1 cellular context compared by ENCODE assay signal in genomic region chr5:17216176-17216973, GRCh38.
TF ChIP-seq lines count a peak whose summit lies in the region.

No MANE protein-coding gene starts in this region.

TF ChIP-seq in H1, 55 proteins besides CTCF, POLR2A, EP300 and RAD21 (continued from another document):
- TF ChIP-seq, protein P1, sequence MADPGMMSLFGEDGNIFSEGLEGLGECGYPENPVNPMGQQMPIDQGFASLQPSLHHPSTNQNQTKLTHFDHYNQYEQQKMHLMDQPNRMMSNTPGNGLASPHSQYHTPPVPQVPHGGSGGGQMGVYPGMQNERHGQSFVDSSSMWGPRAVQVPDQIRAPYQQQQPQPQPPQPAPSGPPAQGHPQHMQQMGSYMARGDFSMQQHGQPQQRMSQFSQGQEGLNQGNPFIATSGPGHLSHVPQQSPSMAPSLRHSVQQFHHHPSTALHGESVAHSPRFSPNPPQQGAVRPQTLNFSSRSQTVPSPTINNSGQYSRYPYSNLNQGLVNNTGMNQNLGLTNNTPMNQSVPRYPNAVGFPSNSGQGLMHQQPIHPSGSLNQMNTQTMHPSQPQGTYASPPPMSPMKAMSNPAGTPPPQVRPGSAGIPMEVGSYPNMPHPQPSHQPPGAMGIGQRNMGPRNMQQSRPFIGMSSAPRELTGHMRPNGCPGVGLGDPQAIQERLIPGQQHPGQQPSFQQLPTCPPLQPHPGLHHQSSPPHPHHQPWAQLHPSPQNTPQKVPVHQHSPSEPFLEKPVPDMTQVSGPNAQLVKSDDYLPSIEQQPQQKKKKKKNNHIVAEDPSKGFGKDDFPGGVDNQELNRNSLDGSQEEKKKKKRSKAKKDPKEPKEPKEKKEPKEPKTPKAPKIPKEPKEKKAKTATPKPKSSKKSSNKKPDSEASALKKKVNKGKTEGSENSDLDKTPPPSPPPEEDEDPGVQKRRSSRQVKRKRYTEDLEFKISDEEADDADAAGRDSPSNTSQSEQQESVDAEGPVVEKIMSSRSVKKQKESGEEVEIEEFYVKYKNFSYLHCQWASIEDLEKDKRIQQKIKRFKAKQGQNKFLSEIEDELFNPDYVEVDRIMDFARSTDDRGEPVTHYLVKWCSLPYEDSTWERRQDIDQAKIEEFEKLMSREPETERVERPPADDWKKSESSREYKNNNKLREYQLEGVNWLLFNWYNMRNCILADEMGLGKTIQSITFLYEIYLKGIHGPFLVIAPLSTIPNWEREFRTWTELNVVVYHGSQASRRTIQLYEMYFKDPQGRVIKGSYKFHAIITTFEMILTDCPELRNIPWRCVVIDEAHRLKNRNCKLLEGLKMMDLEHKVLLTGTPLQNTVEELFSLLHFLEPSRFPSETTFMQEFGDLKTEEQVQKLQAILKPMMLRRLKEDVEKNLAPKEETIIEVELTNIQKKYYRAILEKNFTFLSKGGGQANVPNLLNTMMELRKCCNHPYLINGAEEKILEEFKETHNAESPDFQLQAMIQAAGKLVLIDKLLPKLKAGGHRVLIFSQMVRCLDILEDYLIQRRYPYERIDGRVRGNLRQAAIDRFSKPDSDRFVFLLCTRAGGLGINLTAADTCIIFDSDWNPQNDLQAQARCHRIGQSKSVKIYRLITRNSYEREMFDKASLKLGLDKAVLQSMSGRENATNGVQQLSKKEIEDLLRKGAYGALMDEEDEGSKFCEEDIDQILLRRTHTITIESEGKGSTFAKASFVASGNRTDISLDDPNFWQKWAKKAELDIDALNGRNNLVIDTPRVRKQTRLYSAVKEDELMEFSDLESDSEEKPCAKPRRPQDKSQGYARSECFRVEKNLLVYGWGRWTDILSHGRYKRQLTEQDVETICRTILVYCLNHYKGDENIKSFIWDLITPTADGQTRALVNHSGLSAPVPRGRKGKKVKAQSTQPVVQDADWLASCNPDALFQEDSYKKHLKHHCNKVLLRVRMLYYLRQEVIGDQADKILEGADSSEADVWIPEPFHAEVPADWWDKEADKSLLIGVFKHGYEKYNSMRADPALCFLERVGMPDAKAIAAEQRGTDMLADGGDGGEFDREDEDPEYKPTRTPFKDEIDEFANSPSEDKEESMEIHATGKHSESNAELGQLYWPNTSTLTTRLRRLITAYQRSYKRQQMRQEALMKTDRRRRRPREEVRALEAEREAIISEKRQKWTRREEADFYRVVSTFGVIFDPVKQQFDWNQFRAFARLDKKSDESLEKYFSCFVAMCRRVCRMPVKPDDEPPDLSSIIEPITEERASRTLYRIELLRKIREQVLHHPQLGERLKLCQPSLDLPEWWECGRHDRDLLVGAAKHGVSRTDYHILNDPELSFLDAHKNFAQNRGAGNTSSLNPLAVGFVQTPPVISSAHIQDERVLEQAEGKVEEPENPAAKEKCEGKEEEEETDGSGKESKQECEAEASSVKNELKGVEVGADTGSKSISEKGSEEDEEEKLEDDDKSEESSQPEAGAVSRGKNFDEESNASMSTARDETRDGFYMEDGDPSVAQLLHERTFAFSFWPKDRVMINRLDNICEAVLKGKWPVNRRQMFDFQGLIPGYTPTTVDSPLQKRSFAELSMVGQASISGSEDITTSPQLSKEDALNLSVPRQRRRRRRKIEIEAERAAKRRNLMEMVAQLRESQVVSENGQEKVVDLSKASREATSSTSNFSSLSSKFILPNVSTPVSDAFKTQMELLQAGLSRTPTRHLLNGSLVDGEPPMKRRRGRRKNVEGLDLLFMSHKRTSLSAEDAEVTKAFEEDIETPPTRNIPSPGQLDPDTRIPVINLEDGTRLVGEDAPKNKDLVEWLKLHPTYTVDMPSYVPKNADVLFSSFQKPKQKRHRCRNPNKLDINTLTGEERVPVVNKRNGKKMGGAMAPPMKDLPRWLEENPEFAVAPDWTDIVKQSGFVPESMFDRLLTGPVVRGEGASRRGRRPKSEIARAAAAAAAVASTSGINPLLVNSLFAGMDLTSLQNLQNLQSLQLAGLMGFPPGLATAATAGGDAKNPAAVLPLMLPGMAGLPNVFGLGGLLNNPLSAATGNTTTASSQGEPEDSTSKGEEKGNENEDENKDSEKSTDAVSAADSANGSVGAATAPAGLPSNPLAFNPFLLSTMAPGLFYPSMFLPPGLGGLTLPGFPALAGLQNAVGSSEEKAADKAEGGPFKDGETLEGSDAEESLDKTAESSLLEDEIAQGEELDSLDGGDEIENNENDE (IDR thresholded peaks at IDR 0.05; ENCODE audit: insufficient replicate concordance, low read length): no peak
- TF ChIP-seq GABPA (IDR thresholded peaks at IDR 0.05; ENCODE audit: borderline replicate concordance, insufficient read depth, low read length) (no peak), JUN (IDR thresholded peaks at IDR 0.05; ENCODE audit: low read depth, low read length) (no peak), SP2 (IDR thresholded peaks at IDR 0.05; ENCODE audit: low read length) (no peak), YY1 (IDR thresholded peaks at IDR 0.05; ENCODE audit: low read depth, low read length) (peak; percentile 72), RXRA (IDR thresholded peaks at IDR 0.05; ENCODE audit: insufficient read depth, low read depth, low read length) (no peak), KDM1A (IDR thresholded peaks at IDR 0.05; ENCODE audit: borderline replicate concordance, low read length) (no peak), SP1 (IDR thresholded peaks at IDR 0.05; ENCODE audit: low read depth, low read length) (no peak), NANOG (IDR thresholded peaks at IDR 0.05; ENCODE audit: insufficient read depth, low read depth, low read length, poor library complexity, severe bottlenecking) (no peak), MAFK (IDR thresholded peaks at IDR 0.05; ENCODE audit: low read depth, low read length) (no peak), BACH1 (IDR thresholded peaks at IDR 0.05; ENCODE audit: low read length) (no peak), EZH2 (IDR thresholded peaks at IDR 0.05; ENCODE audit: low read depth, low read length, severe bottlenecking) (no peak), JUND (IDR thresholded peaks at IDR 0.05; ENCODE audit: low read length) (no peak), ZNF274 (IDR thresholded peaks at IDR 0.05; ENCODE audit: borderline replicate concordance, extremely low read depth, low read length) (no peak), RFX5 (IDR thresholded peaks at IDR 0.05; ENCODE audit: borderline replicate concordance, low read depth, low read length) (no peak), CTBP2 (IDR thresholded peaks at IDR 0.05; ENCODE audit: borderline replicate concordance, insufficient read depth, insufficient read length, low read length) (peak; percentile 20), POU5F1 (IDR thresholded peaks at IDR 0.05; ENCODE audit: low read depth, low read length) (no peak), PHF8 (conservative IDR thresholded peaks at IDR 0.05; ENCODE audit: low read depth, low read length) (no peak), CHD1 (IDR thresholded peaks at IDR 0.05; ENCODE audit: low read depth, low read length) (no peak), CREB1 (IDR thresholded peaks at IDR 0.05) (0 out of 2 replicates have a peak, but pooled peaks have one; percentile 10), HDAC2 (IDR thresholded peaks at IDR 0.05; ENCODE audit: borderline replicate concordance in 1 of 2, low read depth in 2 of 2, low read length in 2 of 2) (0 out of 4 replicates have a peak, but pooled peaks of 1 of the 2 experiments have one; percentile 11), EGR1 (IDR thresholded peaks at IDR 0.05; ENCODE audit: borderline replicate concordance, low read depth, low read length) (no peak), BCL11A (IDR thresholded peaks at IDR 0.05; ENCODE audit: low read depth in 2 of 2, low read length in 2 of 2) (no peak), CBX5 (IDR thresholded peaks at IDR 0.05; ENCODE audit: low read depth, low read length) (no peak), SRF (IDR thresholded peaks at IDR 0.05; ENCODE audit: low read depth, low read length) (no peak), TEAD4 (IDR thresholded peaks at IDR 0.05; ENCODE audit: low read depth, low read length) (no peak), TCF12 (IDR thresholded peaks at IDR 0.05; ENCODE audit: low read depth, low read length) (no peak), POLR2AphosphoS5 (IDR thresholded peaks at IDR 0.05; ENCODE audit: low read depth, low read length) (no peak), CEBPB (IDR thresholded peaks at IDR 0.05; ENCODE audit: low read depth, low read length) (0 out of 2 replicates have a peak, but pooled peaks have one; percentile 20), ASH2L (IDR thresholded peaks at IDR 0.05; ENCODE audit: low read length) (peak; percentile 87), RBBP5 (IDR thresholded peaks at IDR 0.05; ENCODE audit: borderline replicate concordance, low read depth, low read length) (peak; percentile 79; the same call in 1 of the 2 replicates), HDAC6 (IDR thresholded peaks at IDR 0.05; ENCODE audit: low read depth, low read length) (no peak), NRF1 (IDR thresholded peaks at IDR 0.05; ENCODE audit: low read depth, low read length) (no peak), SP4 (IDR thresholded peaks at IDR 0.05; ENCODE audit: low read length) (no peak), SIX5 (IDR thresholded peaks at IDR 0.05; ENCODE audit: low read depth, low read length) (no peak), SIN3A (conservative IDR thresholded peaks at IDR 0.05 in 1 of 2, IDR thresholded peaks at IDR 0.05 in 1 of 2; ENCODE audit: low read depth in 1 of 2, low read length in 2 of 2) (peak; percentile 62 to 63; a peak in 2 of 4 replicates), RNF2 (IDR thresholded peaks at IDR 0.05; ENCODE audit: borderline replicate concordance, low read depth, low read length, missing control alignments, poor library complexity, severe bottlenecking) (peak; percentile 31), GTF2F1 (IDR thresholded peaks at IDR 0.05; ENCODE audit: borderline replicate concordance, low read depth, low read length) (no peak), CBX8 (IDR thresholded peaks at IDR 0.05; ENCODE audit: borderline replicate concordance, low read depth, low read length) (no peak), BRCA1 (IDR thresholded peaks at IDR 0.05; ENCODE audit: low read depth, low read length) (no peak), FOSL1 (IDR thresholded peaks at IDR 0.05; ENCODE audit: insufficient read depth, low read depth, low read length) (no peak), KDM4A (IDR thresholded peaks at IDR 0.05; ENCODE audit: low read depth, low read length, severe bottlenecking) (peak; percentile 91), SUZ12 (IDR thresholded peaks at IDR 0.05; ENCODE audit: low read length) (no peak)
- TF ChIP-seq, protein P2, sequence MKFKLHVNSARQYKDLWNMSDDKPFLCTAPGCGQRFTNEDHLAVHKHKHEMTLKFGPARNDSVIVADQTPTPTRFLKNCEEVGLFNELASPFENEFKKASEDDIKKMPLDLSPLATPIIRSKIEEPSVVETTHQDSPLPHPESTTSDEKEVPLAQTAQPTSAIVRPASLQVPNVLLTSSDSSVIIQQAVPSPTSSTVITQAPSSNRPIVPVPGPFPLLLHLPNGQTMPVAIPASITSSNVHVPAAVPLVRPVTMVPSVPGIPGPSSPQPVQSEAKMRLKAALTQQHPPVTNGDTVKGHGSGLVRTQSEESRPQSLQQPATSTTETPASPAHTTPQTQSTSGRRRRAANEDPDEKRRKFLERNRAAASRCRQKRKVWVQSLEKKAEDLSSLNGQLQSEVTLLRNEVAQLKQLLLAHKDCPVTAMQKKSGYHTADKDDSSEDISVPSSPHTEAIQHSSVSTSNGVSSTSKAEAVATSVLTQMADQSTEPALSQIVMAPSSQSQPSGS (IDR thresholded peaks at IDR 0.05; ENCODE audit: low read length): 0 out of 2 replicates have a peak, but pooled peaks have one; percentile 21
- TF ChIP-seq, protein P3, sequence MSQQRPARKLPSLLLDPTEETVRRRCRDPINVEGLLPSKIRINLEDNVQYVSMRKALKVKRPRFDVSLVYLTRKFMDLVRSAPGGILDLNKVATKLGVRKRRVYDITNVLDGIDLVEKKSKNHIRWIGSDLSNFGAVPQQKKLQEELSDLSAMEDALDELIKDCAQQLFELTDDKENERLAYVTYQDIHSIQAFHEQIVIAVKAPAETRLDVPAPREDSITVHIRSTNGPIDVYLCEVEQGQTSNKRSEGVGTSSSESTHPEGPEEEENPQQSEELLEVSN (IDR thresholded peaks at IDR 0.05): peak; percentile 80; the same call in 1 of the 2 replicates
- TF ChIP-seq, protein P4, sequence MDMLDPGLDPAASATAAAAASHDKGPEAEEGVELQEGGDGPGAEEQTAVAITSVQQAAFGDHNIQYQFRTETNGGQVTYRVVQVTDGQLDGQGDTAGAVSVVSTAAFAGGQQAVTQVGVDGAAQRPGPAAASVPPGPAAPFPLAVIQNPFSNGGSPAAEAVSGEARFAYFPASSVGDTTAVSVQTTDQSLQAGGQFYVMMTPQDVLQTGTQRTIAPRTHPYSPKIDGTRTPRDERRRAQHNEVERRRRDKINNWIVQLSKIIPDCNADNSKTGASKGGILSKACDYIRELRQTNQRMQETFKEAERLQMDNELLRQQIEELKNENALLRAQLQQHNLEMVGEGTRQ (IDR thresholded peaks at IDR 0.05; ENCODE audit: low read length): peak; percentile 56
- TF ChIP-seq, protein P5, sequence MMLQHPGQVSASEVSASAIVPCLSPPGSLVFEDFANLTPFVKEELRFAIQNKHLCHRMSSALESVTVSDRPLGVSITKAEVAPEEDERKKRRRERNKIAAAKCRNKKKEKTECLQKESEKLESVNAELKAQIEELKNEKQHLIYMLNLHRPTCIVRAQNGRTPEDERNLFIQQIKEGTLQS (IDR thresholded peaks at IDR 0.05; ENCODE audit: insufficient read depth, low read depth, low read length): no peak
